In the genomic region with DNA sequence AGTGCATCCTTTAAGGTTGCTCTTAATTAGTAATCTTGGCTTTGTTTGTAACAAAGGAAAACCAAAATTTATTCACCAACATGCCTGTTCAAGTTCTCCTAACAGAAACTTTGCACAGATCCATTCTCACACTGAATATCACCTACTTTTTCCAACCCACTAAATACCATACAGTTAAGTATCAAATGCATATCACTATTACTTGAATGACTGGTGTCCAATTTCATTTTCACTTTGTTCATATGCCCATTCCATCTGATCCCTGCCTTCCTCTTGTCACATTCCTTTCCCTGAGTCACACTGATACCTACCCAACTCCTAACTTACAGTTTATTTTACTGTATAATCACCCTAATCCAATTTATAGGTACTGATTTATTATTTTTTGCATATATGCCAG, we compare ENCODE assay signal across 22 cellular contexts.
DNase-seq lines count a peak whose midpoint lies in the region; ATAC-seq and TF ChIP-seq lines count a peak whose summit lies in the region.
"Had no signal": no experiment of that assay in that cellular context is flagged by ENCODE, and none has a peak within 500 bp of the region (broad histone marks: within the 10 kb centered on the region; RNA-seq: fewer than 3 reads in every experiment).

No MANE protein-coding gene starts in this region.

- peaks cover 6% of the 10 kb centered on the region for H3K36me3 ChIP-seq in CD8-positive, alpha-beta T cell (ENCODE audit: insufficient read depth, low read length)
- H3K36me3 ChIP-seq in HCT116 (ENCODE audit: control insufficient read depth in 1 of 2, insufficient read depth in 2 of 2, low read length in 2 of 2) (no peaks in the 10 kb centered on the region), PC-3 (ENCODE audit: low read depth, low read length) (no peaks in the 10 kb centered on the region), hepatocyte (replicated peaks; ENCODE audit: insufficient read depth, low read depth) (no peaks in the 10 kb centered on the region)
- H3K36me3 ChIP-seq in naive thymus-derived CD4-positive, alpha-beta T cell (ENCODE audit: control insufficient read depth in 2 of 3, insufficient read depth in 3 of 3, low read length in 3 of 3) = no peaks in the 10 kb centered on the region
- H3K36me3 ChIP-seq: adrenal gland, heart left ventricle, suprapubic skin had no signal

- no peak overlapping the region for H3K4me3 Mint-ChIP-seq in CD8-positive, alpha-beta T cell
- H3K4me3 Mint-ChIP-seq in naive thymus-derived CD4-positive, alpha-beta T cell = no peak overlapping the region
- H3K4me3 Mint-ChIP-seq: HFFc6, nephron had no signal

- no peak for DNase-seq in CD8-positive, alpha-beta T cell
- DNase-seq in HCT116 (ENCODE audit: low read depth, low spot score) (no peak), PC-3 (peak; percentile 55), iPS-NIHi11 (ENCODE audit: low spot score) (peak; percentile 33), NCI-H1930 (lab: John Stamatoyannopoulos, UW) (no peak), hepatocyte (ENCODE audit: low spot score) (no peak), globus pallidus (ENCODE audit: low spot score) (no peak)
- no peak for DNase-seq in naive thymus-derived CD4-positive, alpha-beta T cell
- DNase-seq: activated CD4-positive, alpha-beta T cell treated with anti-CD3 and anti-CD28 coated beads, Interleukin-2, amount 50 U/mL, for 4 hours; adrenal gland; AML-193; effector CD8-positive, alpha-beta T cell; heart left ventricle; HFFc6; islet precursor cell; NCI-H1436; SHP77; stimulated activated CD4-positive, alpha-beta T cell treated with anti-CD3 and anti-CD28 coated beads, Interleukin-4, amount 100 ng/mL, for 24 hours had no signal

- H3K9ac ChIP-seq in HCT116 (ENCODE audit: low read length) (no peak overlapping the region), PC-3 (ENCODE audit: low read length) (no peak overlapping the region)

- H3F3A ChIP-seq in PC-3 (ENCODE audit: low read length, unreplicated experiment) = no peaks in the 10 kb centered on the region

- ATAC-seq in CD8-positive, alpha-beta T cell = no peak
- ATAC-seq in HCT116 = peak; percentile 59; the same call in 1 of the 2 replicates
- peak; percentile 38; the same call in 1 of the 2 replicates for ATAC-seq in PC-3
- ATAC-seq in naive thymus-derived CD4-positive, alpha-beta T cell = no peak
- ATAC-seq: heart left ventricle had no signal

- RAD21 ChIA-PET in HCT116 (lab: Charles Lee; ENCODE audit: low non-redundant PET in 1 of 2, low total read pairs in 2 of 2, uncharacterized antibody in 2 of 2, unreplicated experiment in 2 of 2) = no interaction called here

- H3K4me3 ChIP-seq in CD8-positive, alpha-beta T cell (ENCODE audit: low read depth, low read length) = no peak overlapping the region
- no peak overlapping the region for H3K4me3 ChIP-seq in HCT116 (replicated peaks in 1 of 2; ENCODE audit: low read depth in 1 of 2, low read length in 2 of 2)
- no peak overlapping the region for H3K4me3 ChIP-seq in PC-3 (ENCODE audit: low read length)
- H3K4me3 ChIP-seq in hepatocyte = no peak overlapping the region
- no peak overlapping the region for H3K4me3 ChIP-seq in naive thymus-derived CD4-positive, alpha-beta T cell (ENCODE audit: low read length)
- H3K4me3 ChIP-seq: adrenal gland, heart left ventricle, smooth muscle cell, suprapubic skin had no signal

- H3K9me3 ChIP-seq in CD8-positive, alpha-beta T cell (ENCODE audit: low read length) = no peaks in the 10 kb centered on the region
- H3K9me3 ChIP-seq in HCT116 (ENCODE audit: control insufficient read depth in 1 of 2, insufficient read depth in 1 of 2, low read depth in 1 of 2, low read length in 2 of 2) = no peaks in the 10 kb centered on the region
- no peaks in the 10 kb centered on the region for H3K9me3 ChIP-seq in PC-3 (ENCODE audit: low read length)
- H3K9me3 ChIP-seq in hepatocyte (ENCODE audit: low read depth) = no peaks in the 10 kb centered on the region
- H3K9me3 ChIP-seq in naive thymus-derived CD4-positive, alpha-beta T cell (ENCODE audit: control insufficient read depth in 2 of 3, low read length in 3 of 3) = no peaks in the 10 kb centered on the region
- H3K9me3 ChIP-seq: adrenal gland, heart left ventricle, suprapubic skin had no signal

- H3K4me1 Mint-ChIP-seq in CD8-positive, alpha-beta T cell (ENCODE audit: low read depth) = peaks cover 16% of the 10 kb centered on the region
- H3K4me1 Mint-ChIP-seq in naive thymus-derived CD4-positive, alpha-beta T cell = peaks cover 0 to 10% (median 3%) of the 10 kb centered on the region in 7 donors

- no peak overlapping the region for H2AFZ ChIP-seq in HCT116 (ENCODE audit: low read depth, low read length, poor library complexity, severe bottlenecking)
- H2AFZ ChIP-seq in PC-3 (ENCODE audit: low read length) = no peak overlapping the region
- H2AFZ ChIP-seq in hepatocyte = no peak overlapping the region

- TF ChIP-seq CTCF in CD8-positive, alpha-beta T cell (IDR thresholded peaks at IDR 0.05) = no peak
- TF ChIP-seq CTCF in HCT116 (IDR thresholded peaks at IDR 0.05 in 2 of 3, conservative IDR thresholded peaks at IDR 0.05 in 1 of 3; ENCODE audit: borderline replicate concordance in 1 of 3, insufficient read depth in 1 of 3, low read depth in 2 of 3, low read length in 2 of 3) (no peak), PC-3 (conservative IDR thresholded peaks at IDR 0.05; ENCODE audit: low read depth, low read length) (no peak), hepatocyte (IDR thresholded peaks at IDR 0.05; ENCODE audit: poor library complexity) (no peak)

- BruUV-seq in HCT116 (replicated peaks; lab: Mats Ljungman, UMichigan) = no TSS peak
- BruUV-seq in PC-3 (replicated peaks; lab: Mats Ljungman, UMichigan) = no TSS peak

- CTCF ChIA-PET in CD8-positive, alpha-beta T cell (lab: Charles Lee) = no interaction called here
- CTCF ChIA-PET in HCT116 (lab: Charles Lee) (no interaction called here), PC-3 (lab: Charles Lee) (no interaction called here)
- CTCF ChIA-PET in naive thymus-derived CD4-positive, alpha-beta T cell (lab: Charles Lee) = no interaction called here

- H3K79me2 ChIP-seq in HCT116 (ENCODE audit: insufficient read depth, low read length) = no peaks in the 10 kb centered on the region
- no peaks in the 10 kb centered on the region for H3K79me2 ChIP-seq in PC-3 (ENCODE audit: low read length)
- no peaks in the 10 kb centered on the region for H3K79me2 ChIP-seq in hepatocyte

- no peaks in the 10 kb centered on the region for H3K9me2 ChIP-seq in HCT116 (ENCODE audit: insufficient read depth)
- no peaks in the 10 kb centered on the region for H3K9me2 ChIP-seq in PC-3 (replicated peaks; ENCODE audit: low read length)
- no peaks in the 10 kb centered on the region for H3K9me2 ChIP-seq in hepatocyte (replicated peaks; ENCODE audit: insufficient read depth)

- TF ChIP-seq POLR2A in HCT116 (IDR thresholded peaks at IDR 0.05; ENCODE audit: borderline replicate concordance, extremely low read depth, insufficient read depth, insufficient read length) = no peak

- H3K4me2 ChIP-seq in HCT116 (ENCODE audit: low read length) (peak overlapping the region; percentile 20; the same call in 1 of the 2 replicates), PC-3 (ENCODE audit: low read length) (no peak overlapping the region), hepatocyte (no peak overlapping the region)
- H3K4me2 ChIP-seq: smooth muscle cell had no signal

- H3K27ac Mint-ChIP-seq in CD8-positive, alpha-beta T cell = peak overlapping the region; percentile 18
- peak overlapping the region in 4 of 9 donors; percentile 4 to 59 (median 17) for H3K27ac Mint-ChIP-seq in naive thymus-derived CD4-positive, alpha-beta T cell
- H3K27ac Mint-ChIP-seq: HFFc6, nephron, progenitor cell of endocrine pancreas had no signal

- intact Hi-C loops in CD8-positive, alpha-beta T cell (cut with DNase I, micrococcal nuclease) = no loop called here
- intact Hi-C loops in HCT116 (cut with micrococcal nuclease) = no loop called here
- intact Hi-C loops in PC-3 (cut with micrococcal nuclease) = no loop called here
- intact Hi-C loops in naive thymus-derived CD4-positive, alpha-beta T cell (cut with micrococcal nuclease) = no loop called here

- peaks cover 55% of the 10 kb centered on the region for H3K36me3 Mint-ChIP-seq in CD8-positive, alpha-beta T cell
- peaks cover 0 to 48% (median 12%) of the 10 kb centered on the region in 5 donors for H3K36me3 Mint-ChIP-seq in naive thymus-derived CD4-positive, alpha-beta T cell

- no peak for TF ChIP-seq RAD21 in HCT116 (IDR thresholded peaks at IDR 0.05; ENCODE audit: low read depth)

- no peaks in the 10 kb centered on the region for H3K27me3 Mint-ChIP-seq in CD8-positive, alpha-beta T cell (ENCODE audit: low read depth)
- no peaks in the 10 kb centered on the region for H3K27me3 Mint-ChIP-seq in naive thymus-derived CD4-positive, alpha-beta T cell
- H3K27me3 Mint-ChIP-seq: progenitor cell of endocrine pancreas had no signal

- H3K27me3 ChIP-seq in CD8-positive, alpha-beta T cell (ENCODE audit: insufficient read depth, low read length) = no peaks in the 10 kb centered on the region
- H3K27me3 ChIP-seq in HCT116 (ENCODE audit: insufficient read depth, low read length) (no peaks in the 10 kb centered on the region), PC-3 (ENCODE audit: low read length) (peaks cover 2% of the 10 kb centered on the region; the same call in 1 of the 2 replicates), hepatocyte (no peaks in the 10 kb centered on the region)
- H3K27me3 ChIP-seq in naive thymus-derived CD4-positive, alpha-beta T cell (ENCODE audit: control insufficient read depth in 2 of 2, insufficient read depth in 2 of 2, low read length in 2 of 2) = no peaks in the 10 kb centered on the region
- H3K27me3 ChIP-seq: adrenal gland, heart left ventricle, suprapubic skin had no signal

- H3K27ac ChIP-seq in CD8-positive, alpha-beta T cell (ENCODE audit: low read depth, low read length) = no peak overlapping the region
- H3K27ac ChIP-seq in HCT116 (ENCODE audit: low read depth, low read length) (no peak overlapping the region), PC-3 (ENCODE audit: low read length) (no peak overlapping the region), hepatocyte (no peak overlapping the region)
- no peak overlapping the region for H3K27ac ChIP-seq in naive thymus-derived CD4-positive, alpha-beta T cell (ENCODE audit: low read depth, low read length)
- H3K27ac ChIP-seq: adrenal gland, heart left ventricle, suprapubic skin had no signal

- H3K4me1 ChIP-seq in CD8-positive, alpha-beta T cell (ENCODE audit: insufficient read depth, low read length) = no peaks in the 10 kb centered on the region
- H3K4me1 ChIP-seq in HCT116 (ENCODE audit: control insufficient read depth in 1 of 2, insufficient read depth in 2 of 2, low read length in 2 of 2) (peaks cover 5 to 6% of the 10 kb centered on the region in 2 experiments; a peak in 3 of 4 replicates), PC-3 (ENCODE audit: insufficient read depth, low read length) (no peaks in the 10 kb centered on the region), hepatocyte (ENCODE audit: insufficient read depth) (no peaks in the 10 kb centered on the region)
- no peaks in the 10 kb centered on the region for H3K4me1 ChIP-seq in naive thymus-derived CD4-positive, alpha-beta T cell (ENCODE audit: control insufficient read depth in 2 of 2, insufficient read depth in 2 of 2, low read length in 2 of 2)
- H3K4me1 ChIP-seq: adrenal gland, heart left ventricle, suprapubic skin had no signal

- POLR2A ChIA-PET in CD8-positive, alpha-beta T cell (lab: Charles Lee) = no interaction called here
- POLR2A ChIA-PET in HCT116 (lab: Charles Lee) (no interaction called here), PC-3 (lab: Charles Lee; ENCODE audit: unreplicated experiment) (no interaction called here)
- POLR2A ChIA-PET in naive thymus-derived CD4-positive, alpha-beta T cell (lab: Charles Lee) = no interaction called here

- no peaks in the 10 kb centered on the region for H3K9me3 Mint-ChIP-seq in CD8-positive, alpha-beta T cell
- H3K9me3 Mint-ChIP-seq in naive thymus-derived CD4-positive, alpha-beta T cell = peaks cover 0 to 7% (median 0%) of the 10 kb centered on the region in 11 donors
- H3K9me3 Mint-ChIP-seq: nephron had no signal

- no peaks in the 10 kb centered on the region for H4K20me1 ChIP-seq in HCT116 (ENCODE audit: insufficient read depth)
- H4K20me1 ChIP-seq in PC-3 (ENCODE audit: low read length) = no peaks in the 10 kb centered on the region
- H4K20me1 ChIP-seq in hepatocyte (ENCODE audit: insufficient read depth, poor library complexity, severe bottlenecking) = no peaks in the 10 kb centered on the region

Comparison
In these comparisons a context has a peak if more than half of its experiments do, and no peak if none do; other contexts are left out.
1. ATAC-seq: peak in HCT116 (single experiment) and PC-3 (single experiment); none in CD8-positive, alpha-beta T cell (single experiment) and naive thymus-derived CD4-positive, alpha-beta T cell (single experiment).
2. DNase-seq: peak in PC-3 (single experiment) and iPS-NIHi11 (single experiment); none in CD8-positive, alpha-beta T cell (0 of 7), HCT116 (single experiment), NCI-H1930 (0 of 2), hepatocyte (single experiment), globus pallidus (single experiment) and naive thymus-derived CD4-positive, alpha-beta T cell (0 of 9).